15 cellular contexts compared by ENCODE assay signal in genomic region chr22:25930710-25931353, GRCh38.
DNase-seq lines count a peak whose midpoint lies in the region; ATAC-seq and FAIRE-seq lines count a peak whose summit lies in the region.
"Had no signal": no experiment of that assay in that cellular context is flagged by ENCODE, and none has a peak within 500 bp of the region (broad histone marks: within the 10 kb centered on the region; RNA-seq: fewer than 3 reads in every experiment).

No MANE protein-coding gene starts in this region.

- no peak for ATAC-seq in stimulated activated naive CD8-positive, alpha-beta T cell treated with anti-CD3 and anti-CD28 coated beads, Interleukin-15, Interleukin-2, amounts not matched to agents 100 U/mL and 50 U/mL, for 24 hours
- ATAC-seq: activated CD8-positive, alpha-beta T cell treated with anti-CD3 and anti-CD28 coated beads, Interleukin-2, amount 10 ng/mL, durations not matched to agents 7 days and 5 days; GM23338; Panc1 had no signal

- DNase-seq in ELF-1 (ENCODE audit: low read depth, low spot score) = peak; percentile 26
- DNase-seq in NCI-H1694 (lab: John Stamatoyannopoulos, UW) = peak; percentile 30
- DNase-seq in NCI-H510A treated with DMSO at 0.1 percent for 48 hours (lab: John Stamatoyannopoulos, UW) = peak; percentile 75
- no peak for DNase-seq in RKO (ENCODE audit: low spot score)
- DNase-seq in hypothalamus (lab: John Stamatoyannopoulos, UW) = no peak
- DNase-seq in activated naive CD4-positive, alpha-beta T cell treated with Interleukin-2 at 50 U/mL for 16 hours = no peak
- no peak for DNase-seq in stimulated activated naive CD8-positive, alpha-beta T cell treated with anti-CD3 and anti-CD28 coated beads, Interleukin-15, Interleukin-2, amounts not matched to agents 100 U/mL and 50 U/mL, for 24 hours
- DNase-seq: activated CD8-positive, alpha-beta T cell treated with anti-CD3 and anti-CD28 coated beads, Interleukin-2, amount 10 ng/mL, durations not matched to agents 7 days and 5 days; effector CD8-positive, alpha-beta T cell; GF-D8; heart right ventricle had no signal

- FAIRE-seq in islet of Langerhans (lab: Jason Lieb, UNC) = peak; percentile 88
- FAIRE-seq: GM12892 had no signal

Comparison
In these comparisons a context has a peak if more than half of its experiments do, and no peak if none do; other contexts are left out.
1. DNase-seq: peak in ELF-1 (single experiment), NCI-H1694 (single experiment) and NCI-H510A treated with DMSO at 0.1 percent for 48 hours (single experiment); none in RKO (single experiment), hypothalamus (0 of 51), activated naive CD4-positive, alpha-beta T cell treated with Interleukin-2 at 50 U/mL for 16 hours (single experiment) and stimulated activated naive CD8-positive, alpha-beta T cell treated with anti-CD3 and anti-CD28 coated beads, Interleukin-15, Interleukin-2, amounts not matched to agents 100 U/mL and 50 U/mL, for 24 hours (single experiment).